In the genomic region with DNA sequence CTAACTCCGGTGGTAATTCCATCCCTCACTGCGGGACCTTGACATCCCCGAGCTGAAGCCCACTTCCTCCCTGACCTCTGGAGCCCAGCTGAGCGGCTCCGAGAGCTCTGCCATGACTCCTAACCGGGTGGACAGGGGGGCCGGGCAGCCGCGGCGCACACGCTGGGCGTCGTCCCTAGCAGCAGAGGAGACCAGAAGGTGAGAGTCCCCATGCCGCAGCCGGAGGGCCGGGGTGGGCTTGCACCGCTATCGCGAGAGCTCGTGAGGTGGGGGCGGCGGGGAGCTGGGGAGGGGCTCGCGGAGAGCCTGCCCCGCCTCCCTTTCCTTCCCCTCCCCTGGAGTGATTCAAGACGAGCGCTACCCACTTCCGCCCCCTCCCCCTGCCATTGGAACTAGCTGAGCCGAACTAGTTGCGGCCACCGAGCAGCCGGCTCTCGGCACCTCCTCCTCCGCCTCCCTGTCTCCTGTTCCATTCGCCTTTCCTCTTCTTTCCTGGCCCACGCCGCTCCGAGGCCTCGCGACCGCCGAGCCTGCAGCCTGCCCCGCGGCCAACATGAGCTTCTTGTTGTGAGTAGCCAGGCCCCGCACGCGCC, we compare ENCODE assay signal across 8 cellular contexts. TPM values are rescaled to one million over a fixed set of nuclear protein-coding genes. Genes with fewer than 3 reads are reported as not detected.
A peak's percentile ranks its signal among the peaks of the same experiment; 100 is the strongest.
DNase-seq lines count a peak whose midpoint lies in the region; ATAC-seq and TF ChIP-seq lines count a peak whose summit lies in the region.

Gene MOB1B (plus strand): TSS at position 386 of the 593 bp plus-strand sequence. CDS start 168 bp downstream, at position 554.

- H3K9me3 Mint-ChIP-seq in activated CD8-positive, alpha-beta memory T cell treated with anti-CD3 and anti-CD28 coated beads, Interleukin-2, amount 10 ng/mL, durations not matched to agents 7 days and 5 days (ENCODE audit: low read depth) = no peaks in the 10 kb centered on the region
- no peaks in the 10 kb centered on the region for H3K9me3 Mint-ChIP-seq in endodermal cell

- peaks cover 22% of the 10 kb centered on the region for H3K4me1 Mint-ChIP-seq in activated CD8-positive, alpha-beta memory T cell treated with anti-CD3 and anti-CD28 coated beads, Interleukin-2, amount 10 ng/mL, durations not matched to agents 7 days and 5 days
- H3K4me1 Mint-ChIP-seq in endodermal cell = peaks cover 7% of the 10 kb centered on the region

- H3K36me3 ChIP-seq in endodermal cell (ENCODE audit: control insufficient read depth, insufficient read depth, low read length) (peaks cover 24% of the 10 kb centered on the region), mesodermal cell (ENCODE audit: control insufficient read depth, insufficient read depth, low read length) (peaks cover 30% of the 10 kb centered on the region)

- DNase-seq in COLO668 (lab: John Stamatoyannopoulos, UW; ENCODE audit: unreplicated experiment) (peak; percentile 74), HK-2 (ENCODE audit: unreplicated experiment) (peak; percentile 90), NOMO-1 treated with dmso at 0.1 percent for 144 hours (lab: John Stamatoyannopoulos, UW; ENCODE audit: unreplicated experiment) (peak; percentile 60), endodermal cell (peak; percentile 97)
- peak; percentile 93 for DNase-seq in activated CD8-positive, alpha-beta memory T cell treated with anti-CD3 and anti-CD28 coated beads, Interleukin-2, amount 10 ng/mL, durations not matched to agents 7 days and 5 days
- DNase-seq in stimulated activated CD8-positive, alpha-beta memory T cell treated with anti-CD3 and anti-CD28 coated beads, Interleukin-15, amount 100 ng/mL, for 4 hours (ENCODE audit: low read depth in 2 of 2) = peak; percentile 72 to 77

- H3K27me3 Mint-ChIP-seq in activated CD8-positive, alpha-beta memory T cell treated with anti-CD3 and anti-CD28 coated beads, Interleukin-2, amount 10 ng/mL, durations not matched to agents 7 days and 5 days = no peaks in the 10 kb centered on the region
- H3K27me3 Mint-ChIP-seq in endodermal cell (ENCODE audit: insufficient read depth) = no peaks in the 10 kb centered on the region

- 0 to 1% methylated on average over 5 to 47 of the region's 47 CpGs for WGBS in endodermal cell (ENCODE audit: insufficient coverage in 1 of 2, insufficient read length in 1 of 2), 2 experiments
- WGBS in mesodermal cell (ENCODE audit: insufficient coverage in 2 of 2), 2 experiments = 0% methylated on average over 28 to 34 of the region's 47 CpGs

- H3K4me1 ChIP-seq in endodermal cell (ENCODE audit: control insufficient read depth, insufficient read depth, low read length) = no peaks in the 10 kb centered on the region
- H3K4me1 ChIP-seq in mesodermal cell (ENCODE audit: control insufficient read depth, insufficient read depth, low read length, poor library complexity, severe bottlenecking) = no peaks in the 10 kb centered on the region

- H3K4me3 Mint-ChIP-seq in activated CD8-positive, alpha-beta memory T cell treated with anti-CD3 and anti-CD28 coated beads, Interleukin-2, amount 10 ng/mL, durations not matched to agents 7 days and 5 days = peak within 1 kb of the TSS; percentile 96
- H3K4me3 Mint-ChIP-seq in endodermal cell = peak within 1 kb of the TSS; percentile 93

- peaks cover 12% of the 10 kb centered on the region for H3K36me3 Mint-ChIP-seq in activated CD8-positive, alpha-beta memory T cell treated with anti-CD3 and anti-CD28 coated beads, Interleukin-2, amount 10 ng/mL, durations not matched to agents 7 days and 5 days
- H3K36me3 Mint-ChIP-seq in endodermal cell (ENCODE audit: low read depth) = peaks cover 21% of the 10 kb centered on the region

- no peaks in the 10 kb centered on the region for H3K27me3 ChIP-seq in endodermal cell (ENCODE audit: control insufficient read depth, insufficient read depth, low read length, poor library complexity, severe bottlenecking)

- H3K27ac Mint-ChIP-seq in activated CD8-positive, alpha-beta memory T cell treated with anti-CD3 and anti-CD28 coated beads, Interleukin-2, amount 10 ng/mL, durations not matched to agents 7 days and 5 days = peak within 1 kb of the TSS; percentile 87
- peak within 1 kb of the TSS; percentile 94 for H3K27ac Mint-ChIP-seq in endodermal cell

- H3K9ac ChIP-seq in endodermal cell (ENCODE audit: extremely low read depth, low read length, poor library complexity, severe bottlenecking) = peak within 1 kb of the TSS; percentile 88

- peak within 1 kb of the TSS; percentile 77 for H3K27ac ChIP-seq in endodermal cell (ENCODE audit: low read depth, low read length)
- peak within 1 kb of the TSS; percentile 85 for H3K27ac ChIP-seq in mesodermal cell (ENCODE audit: low read depth, low read length, severe bottlenecking)

- H3K4me3 ChIP-seq in endodermal cell (ENCODE audit: low read length) (peak within 1 kb of the TSS; percentile 97), mesodermal cell (ENCODE audit: extremely low read depth, insufficient read depth, low read length, poor library complexity, severe bottlenecking) (peak within 1 kb of the TSS; percentile 93)

- TF ChIP-seq CTCF in endodermal cell (conservative IDR thresholded peaks at IDR 0.05) = peak; percentile 73

- peak; percentile 86 for ATAC-seq in GM19452 (IDR thresholded peaks at IDR 0.05; ENCODE audit: unreplicated experiment)
- peak; percentile 97 for ATAC-seq in activated CD8-positive, alpha-beta memory T cell treated with anti-CD3 and anti-CD28 coated beads, Interleukin-2, amount 10 ng/mL, durations not matched to agents 7 days and 5 days

- CTCF ChIA-PET in activated CD8-positive, alpha-beta memory T cell treated with anti-CD3 and anti-CD28 coated beads, Interleukin-2, amount 10 ng/mL, durations not matched to agents 7 days and 5 days (lab: Charles Lee) = interaction anchor here (0.7 to 1.9 kb wide), 12 partner anchors 10 to 250 kb away, joined by 3 to 7 read pairs (median 4); no protein-coding TSS in a partner anchor

- H3K9me3 ChIP-seq in endodermal cell (ENCODE audit: control insufficient read depth, low read length) (no peaks in the 10 kb centered on the region), mesodermal cell (ENCODE audit: control insufficient read depth, low read length) (no peaks in the 10 kb centered on the region)

RNA-seq across cellular contexts. Expression of gene MOB1B, which starts in this region (rescaled TPM):
- 10 to 100 TPM; 14.8 to 20.4 TPM for total RNA-seq in activated CD8-positive, alpha-beta memory T cell treated with anti-CD3 and anti-CD28 coated beads, Interleukin-2, amount 10 ng/mL, durations not matched to agents 7 days and 5 days
- total RNA-seq in endodermal cell = 10 to 100 TPM; 28.7 to 30.5 TPM
- 27.1 TPM for polyA plus RNA-seq in endodermal cell (2013, experiment 1 of 2)
- 25.4 TPM for polyA plus RNA-seq in endodermal cell (2013, experiment 2 of 2)
- 26.5 TPM for polyA plus RNA-seq in mesodermal cell (2013, experiment 1 of 2)
- 25.2 TPM for polyA plus RNA-seq in mesodermal cell (2013, experiment 2 of 2)

Comparison
In these comparisons a context has a peak if more than half of its experiments do, and no peak if none do; other contexts are left out.
1. Peak in every context shown above with its lines: DNase-seq, ATAC-seq, H3K4me3 ChIP-seq and H3K27ac ChIP-seq.